In genomic region chr13:29503041-29503837, GRCh38 we compare ENCODE assay signal across 13 cellular contexts.
A peak's percentile ranks its signal among the peaks of the same experiment; 100 is the strongest.
DNase-seq lines count a peak whose midpoint lies in the region; ATAC-seq and TF ChIP-seq lines count a peak whose summit lies in the region.
"Had no signal": no experiment of that assay in that cellular context is flagged by ENCODE, and none has a peak within 500 bp of the region (broad histone marks: within the 10 kb centered on the region; RNA-seq: fewer than 3 reads in every experiment).

No MANE protein-coding gene starts in this region.

- TF ChIP-seq CTCF in osteoblast (IDR thresholded peaks at IDR 0.05; ENCODE audit: extremely low read depth, low read depth, low read length) (no peak), MM.1S (IDR thresholded peaks at IDR 0.05; ENCODE audit: low read length) (no peak)

- H2AFZ ChIP-seq in osteoblast (ENCODE audit: low read length) (peak overlapping the region; percentile 59), MM.1S (ENCODE audit: low read length) (no peak overlapping the region)

- H3K27ac ChIP-seq in osteoblast (ENCODE audit: low read depth, low read length) (no peak overlapping the region), MM.1S (ENCODE audit: low read length) (no peak overlapping the region), aorta (ENCODE audit: low read depth in 1 of 2, low read length in 2 of 2) (no peak overlapping the region)
- H3K27ac ChIP-seq: KMS-11, tibial artery had no signal

- peak; percentile 83 for DNase-seq in ELF-1 (ENCODE audit: low read depth, low spot score)
- DNase-seq in NCI-H2227 treated with DMSO at 0.1 percent for 48 hours (lab: John Stamatoyannopoulos, UW), result peak; percentile 30
- peak; percentile 9 for DNase-seq in glomerular visceral epithelial cell (ENCODE audit: extremely low spot score)
- DNase-seq in osteoblast (ENCODE audit: insufficient read length, low spot score, missing footprints), result peak; percentile 86
- DNase-seq in MM.1S, result no peak
- DNase-seq in NCI-H748 treated with DMSO at 0.1 percent for 48 hours (lab: John Stamatoyannopoulos, UW), result no peak
- no peak for DNase-seq in aorta
- DNase-seq: activated B cell treated with CpG ODN at 0.5 μM for 24 hours, left ventricle myocardium superior, NCI-H510A, tibial artery had no signal

- no peaks in the 10 kb centered on the region for H3K9me3 ChIP-seq in osteoblast (ENCODE audit: low read depth, low read length)
- no peaks in the 10 kb centered on the region for H3K9me3 ChIP-seq in MM.1S (replicated peaks; ENCODE audit: insufficient read depth, low read length)
- no peaks in the 10 kb centered on the region for H3K9me3 ChIP-seq in aorta (ENCODE audit: control insufficient read depth, low read length)
- H3K9me3 ChIP-seq: tibial artery had no signal

- ATAC-seq in aorta (ENCODE audit: low FRiP score), result no peak
- ATAC-seq: left ventricle myocardium superior, Right ventricle myocardium inferior had no signal

- no peak overlapping the region for H3K9ac ChIP-seq in MM.1S (ENCODE audit: low read length)
- H3K9ac ChIP-seq: KMS-11 had no signal

- no peaks in the 10 kb centered on the region for H3K9me2 ChIP-seq in MM.1S (replicated peaks; ENCODE audit: insufficient read depth, low read length)

- H3K79me2 ChIP-seq in osteoblast (ENCODE audit: insufficient read depth, low read length), result no peaks in the 10 kb centered on the region
- no peaks in the 10 kb centered on the region for H3K79me2 ChIP-seq in MM.1S (ENCODE audit: low read length)

- H3K27me3 ChIP-seq in osteoblast (ENCODE audit: insufficient read depth, low read length) (peaks cover 16% of the 10 kb centered on the region), MM.1S (replicated peaks; ENCODE audit: insufficient read depth, low read length) (no peaks in the 10 kb centered on the region), aorta (ENCODE audit: control insufficient read depth in 1 of 2, insufficient read depth in 2 of 2, low read length in 1 of 2) (no peaks in the 10 kb centered on the region)

- H3K4me2 ChIP-seq in osteoblast (ENCODE audit: insufficient read depth, low read length) (peak overlapping the region; percentile 78), MM.1S (ENCODE audit: low read depth, low read length) (no peak overlapping the region)
- H3K4me2 ChIP-seq: KMS-11 had no signal

- H3K36me3 ChIP-seq in osteoblast (ENCODE audit: insufficient read depth, low read length) (no peaks in the 10 kb centered on the region), MM.1S (replicated peaks; ENCODE audit: insufficient read depth, low read length) (no peaks in the 10 kb centered on the region), aorta (ENCODE audit: control insufficient read depth in 1 of 2, insufficient read depth in 2 of 2, low read length in 1 of 2) (peaks cover 0 to 1% of the 10 kb centered on the region in 2 donors)
- H3K36me3 ChIP-seq: tibial artery had no signal

- H4K20me1 ChIP-seq in osteoblast (ENCODE audit: insufficient read depth, low read length) (peaks cover 4% of the 10 kb centered on the region), MM.1S (ENCODE audit: insufficient read depth, low read length) (no peaks in the 10 kb centered on the region)

- peaks cover 6% of the 10 kb centered on the region for H3K4me1 ChIP-seq in osteoblast (ENCODE audit: insufficient read depth, low read length)
- no peaks in the 10 kb centered on the region for H3K4me1 ChIP-seq in MM.1S (ENCODE audit: low read length)
- H3K4me1 ChIP-seq in aorta (ENCODE audit: control insufficient read depth in 1 of 2, insufficient read depth in 2 of 2, low read length in 2 of 2), result no peaks in the 10 kb centered on the region

- intact Hi-C loops in aorta (cut with DNase I), result loop anchor here in 1 of 2 donors (10.0 kb wide), 1 partner anchor 342 kb away; no protein-coding TSS in a partner anchor

- H3K4me3 ChIP-seq in osteoblast (ENCODE audit: insufficient read depth, low read length), result peak overlapping the region; percentile 60
- H3K4me3 ChIP-seq in MM.1S (ENCODE audit: low read length), result no peak overlapping the region
- H3K4me3 ChIP-seq in aorta (ENCODE audit: low read length in 2 of 2), result no peak overlapping the region
- H3K4me3 ChIP-seq: tibial artery had no signal

- WGBS in aorta, 2 donors, result 73 to 74% methylated on average over 32 of the region's 32 CpGs

- H3F3A ChIP-seq in MM.1S (ENCODE audit: insufficient read depth, low read length), result no peaks in the 10 kb centered on the region

Comparison
In these comparisons a context has a peak if more than half of its experiments do, and no peak if none do; other contexts are left out.
1. DNase-seq: peak in ELF-1 (single experiment), NCI-H2227 treated with DMSO at 0.1 percent for 48 hours (single experiment), glomerular visceral epithelial cell (single experiment) and osteoblast (single experiment); none in MM.1S (single experiment), NCI-H748 treated with DMSO at 0.1 percent for 48 hours (single experiment) and aorta (0 of 2).